In the genomic region with DNA sequence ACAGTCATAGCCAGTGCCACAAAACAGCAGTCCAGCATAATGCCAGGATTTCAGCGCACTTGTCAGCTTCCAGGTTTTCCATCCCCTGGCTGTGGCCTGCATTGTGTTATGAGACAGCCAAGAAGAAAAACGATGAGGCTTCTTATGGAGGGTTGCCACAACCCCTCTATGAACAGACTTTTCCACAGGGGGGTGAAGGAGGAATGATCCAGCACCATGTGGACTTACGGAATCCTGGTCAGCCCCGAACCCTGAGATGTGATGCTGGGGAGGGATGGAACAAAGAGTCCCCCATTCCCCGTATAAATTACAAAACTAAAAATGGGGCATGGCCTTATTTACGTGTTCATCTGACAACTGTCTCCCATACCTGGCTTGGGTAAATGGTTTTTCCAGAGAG, we compare ENCODE assay signal across 1 cellular context.
TF ChIP-seq lines count a peak whose summit lies in the region.

No MANE protein-coding gene starts in this region.

TF ChIP-seq in HepG2, 621 proteins besides CTCF, POLR2A, EP300 and RAD21:
- peak; percentile 96 for TF ChIP-seq RBM22 (optimal IDR thresholded peaks at IDR 0.05; ENCODE audit: low read length)
- 0 out of 2 replicates have a peak, but pooled peaks have one; percentile 16 for TF ChIP-seq POLR2AphosphoS5 (IDR thresholded peaks at IDR 0.05; ENCODE audit: low read depth, low read length)
- TF ChIP-seq KMT2B (CRISPR knock-in tag; IDR thresholded peaks at IDR 0.05), result no peak
- TF ChIP-seq POLR2G (IDR thresholded peaks at IDR 0.05; ENCODE audit: low read depth, low read length), result peak; percentile 58
- no peak for TF ChIP-seq PLRG1 (conservative IDR thresholded peaks at IDR 0.05)
- TF ChIP-seq, protein P1, sequence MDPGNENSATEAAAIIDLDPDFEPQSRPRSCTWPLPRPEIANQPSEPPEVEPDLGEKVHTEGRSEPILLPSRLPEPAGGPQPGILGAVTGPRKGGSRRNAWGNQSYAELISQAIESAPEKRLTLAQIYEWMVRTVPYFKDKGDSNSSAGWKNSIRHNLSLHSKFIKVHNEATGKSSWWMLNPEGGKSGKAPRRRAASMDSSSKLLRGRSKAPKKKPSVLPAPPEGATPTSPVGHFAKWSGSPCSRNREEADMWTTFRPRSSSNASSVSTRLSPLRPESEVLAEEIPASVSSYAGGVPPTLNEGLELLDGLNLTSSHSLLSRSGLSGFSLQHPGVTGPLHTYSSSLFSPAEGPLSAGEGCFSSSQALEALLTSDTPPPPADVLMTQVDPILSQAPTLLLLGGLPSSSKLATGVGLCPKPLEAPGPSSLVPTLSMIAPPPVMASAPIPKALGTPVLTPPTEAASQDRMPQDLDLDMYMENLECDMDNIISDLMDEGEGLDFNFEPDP (CRISPR knock-in tag; conservative IDR thresholded peaks at IDR 0.05), result no peak
- TF ChIP-seq AGO2 (optimal IDR thresholded peaks at IDR 0.05; ENCODE audit: low read depth, low read length), result peak; percentile 59
- no peak for TF ChIP-seq SOX13 (IDR thresholded peaks at IDR 0.05)
- no peak for TF ChIP-seq SOX13 (CRISPR knock-in tag; conservative IDR thresholded peaks at IDR 0.05 in 1 of 2, IDR thresholded peaks at IDR 0.05 in 1 of 2)
TF ChIP-seq in HepG2: peak in this region for 4.
